In genomic region chr9:37466037-37466709, GRCh38 we compare ENCODE assay signal across 1 cellular context.
A peak's percentile ranks its signal among the peaks of the same experiment; 100 is the strongest.
TF ChIP-seq lines count a peak whose summit lies in the region.

No MANE protein-coding gene starts in this region.

TF ChIP-seq in HepG2, 621 proteins besides CTCF, POLR2A, EP300 and RAD21 (continued from another document and continues in another):
- TF ChIP-seq ZBTB49 (CRISPR knock-in tag; IDR thresholded peaks at IDR 0.05; ENCODE audit: borderline replicate concordance) (no peak), MTA1 (CRISPR knock-in tag; IDR thresholded peaks at IDR 0.05; ENCODE audit: borderline replicate concordance) (0 out of 2 replicates have a peak, but pooled peaks have one; percentile 5), ZBTB34 (CRISPR knock-in tag; IDR thresholded peaks at IDR 0.05) (no peak), ZNF234 (CRISPR knock-in tag; conservative IDR thresholded peaks at IDR 0.05) (0 out of 2 replicates have a peak, but pooled peaks have one; percentile 45), RBFOX2 (IDR thresholded peaks at IDR 0.05; ENCODE audit: low read depth, low read length) (peak; percentile 73), SATB2 (CRISPR knock-in tag; IDR thresholded peaks at IDR 0.05) (no peak), ZNF280D (CRISPR knock-in tag; IDR thresholded peaks at IDR 0.05) (no peak), ZNF724P (CRISPR knock-in tag; IDR thresholded peaks at IDR 0.05; ENCODE audit: borderline replicate concordance) (0 out of 2 replicates have a peak, but pooled peaks have one; percentile 42), MLLT10 (CRISPR knock-in tag; IDR thresholded peaks at IDR 0.05) (no peak), ZNF331 (CRISPR knock-in tag; IDR thresholded peaks at IDR 0.05) (no peak), MBNL3 (CRISPR knock-in tag; conservative IDR thresholded peaks at IDR 0.05) (no peak), PHF8 (CRISPR knock-in tag; IDR thresholded peaks at IDR 0.05) (peak; percentile 62), ZNF800 (CRISPR knock-in tag; IDR thresholded peaks at IDR 0.05) (no peak; the same call in 1 of the 2 replicates), SP140L (CRISPR knock-in tag; IDR thresholded peaks at IDR 0.05; ENCODE audit: borderline replicate concordance) (0 out of 2 replicates have a peak, but pooled peaks have one; percentile 41), ZNF629 (CRISPR knock-in tag; conservative IDR thresholded peaks at IDR 0.05) (0 out of 2 replicates have a peak, but pooled peaks have one; percentile 43), ZNF784 (CRISPR knock-in tag; IDR thresholded peaks at IDR 0.05; ENCODE audit: borderline replicate concordance) (0 out of 2 replicates have a peak, but pooled peaks have one; percentile 5), PCBP2 (optimal IDR thresholded peaks at IDR 0.05; ENCODE audit: low read depth, low read length, poor library complexity, severe bottlenecking) (peak; percentile 12), NFE2 (CRISPR knock-in tag; IDR thresholded peaks at IDR 0.05) (no peak), ZNF790 (CRISPR knock-in tag; IDR thresholded peaks at IDR 0.05; ENCODE audit: borderline replicate concordance) (no peak), NFIC (IDR thresholded peaks at IDR 0.05; ENCODE audit: low read length) (0 out of 2 replicates have a peak, but pooled peaks have one; percentile 22), ZNF501 (CRISPR knock-in tag; IDR thresholded peaks at IDR 0.05) (peak; percentile 85), ARNT2 (CRISPR knock-in tag; IDR thresholded peaks at IDR 0.05; ENCODE audit: low read depth) (no peak; the same call in 1 of the 2 replicates), PHF20 (CRISPR knock-in tag; IDR thresholded peaks at IDR 0.05) (peak; percentile 22; the same call in 1 of the 2 replicates), ZNF264 (CRISPR knock-in tag; IDR thresholded peaks at IDR 0.05) (no peak), ZNF121 (CRISPR knock-in tag; IDR thresholded peaks at IDR 0.05) (0 out of 2 replicates have a peak, but pooled peaks have one; percentile 6), ZNF280B (CRISPR knock-in tag; IDR thresholded peaks at IDR 0.05; ENCODE audit: borderline replicate concordance) (peak; percentile 54), ZNF646 (CRISPR knock-in tag; IDR thresholded peaks at IDR 0.05) (peak; percentile 18; the same call in 1 of the 2 replicates), ZNF773 (CRISPR knock-in tag; IDR thresholded peaks at IDR 0.05; ENCODE audit: borderline replicate concordance) (no peak), ZNF564 (CRISPR knock-in tag; IDR thresholded peaks at IDR 0.05) (peak; percentile 56; the same call in 1 of the 2 replicates), NR1H2 (CRISPR knock-in tag; IDR thresholded peaks at IDR 0.05; ENCODE audit: borderline replicate concordance, low read depth) (no peak), ZNF761 (CRISPR knock-in tag; conservative IDR thresholded peaks at IDR 0.05) (0 out of 2 replicates have a peak, but pooled peaks have one; percentile 29), ZNF326 (CRISPR knock-in tag; IDR thresholded peaks at IDR 0.05; ENCODE audit: borderline replicate concordance) (no peak), ZNF180 (CRISPR knock-in tag; IDR thresholded peaks at IDR 0.05; ENCODE audit: borderline replicate concordance, low read depth) (no peak), ASH2L (IDR thresholded peaks at IDR 0.05; ENCODE audit: insufficient read length, low read depth, low read length) (peak; percentile 82), HNRNPL (IDR thresholded peaks at IDR 0.05; ENCODE audit: low read depth, low read length) (peak; percentile 56; the same call in 1 of the 2 replicates), SRY (CRISPR knock-in tag; IDR thresholded peaks at IDR 0.05) (peak; percentile 72; the same call in 1 of the 2 replicates), XRCC5 (optimal IDR thresholded peaks at IDR 0.05; ENCODE audit: low read length) (no peak), KDM6A (CRISPR knock-in tag; IDR thresholded peaks at IDR 0.05; ENCODE audit: low read depth) (no peak), ATF7 (IDR thresholded peaks at IDR 0.05) (no peak), ATF7 (CRISPR knock-in tag; IDR thresholded peaks at IDR 0.05) (no peak), DR1 (CRISPR knock-in tag; IDR thresholded peaks at IDR 0.05) (no peak), ZNF138 (CRISPR knock-in tag; IDR thresholded peaks at IDR 0.05; ENCODE audit: low read depth) (no peak)
